ENCODE assay signal across 14 cellular contexts in genomic region chr17:18970582-18971480, GRCh38. TPM values are rescaled to one million over a fixed set of nuclear protein-coding genes. Genes with fewer than 3 reads are reported as not detected.
DNase-seq lines count a peak whose midpoint lies in the region; ATAC-seq and TF ChIP-seq lines count a peak whose summit lies in the region.
"Had no signal": no experiment of that assay in that cellular context is flagged by ENCODE, and none has a peak within 500 bp of the region (broad histone marks: within the 10 kb centered on the region; RNA-seq: fewer than 3 reads in every experiment).

No MANE protein-coding gene starts in this region.

- H3K27ac Mint-ChIP-seq in HFFc6 = 0 out of 2 replicates have a peak overlapping the region, but pooled peaks have one; percentile 25
- H3K27ac Mint-ChIP-seq: activated CD8-positive, alpha-beta T cell treated with anti-CD3 and anti-CD28 coated beads, Interleukin-2, amount 10 ng/mL, durations not matched to agents 7 days and 5 days; activated naive CD8-positive, alpha-beta T cell; progenitor cell of endocrine pancreas had no signal

- peaks cover 4% of the 10 kb centered on the region for H3K27me3 Mint-ChIP-seq in HFFc6 (ENCODE audit: insufficient read depth)
- H3K27me3 Mint-ChIP-seq: activated naive CD8-positive, alpha-beta T cell; progenitor cell of endocrine pancreas had no signal

- peaks cover 16% of the 10 kb centered on the region for H3K4me1 Mint-ChIP-seq in HFFc6 (ENCODE audit: low read depth)

- no peak for TF ChIP-seq EP300 in transverse colon (IDR thresholded peaks at IDR 0.05; ENCODE audit: low read depth)

- H2AFZ ChIP-seq in mammary epithelial cell (ENCODE audit: low read depth, low read length) = no peak overlapping the region

- no TSS peak for BruUV-seq in mammary epithelial cell (replicated peaks; lab: Mats Ljungman, UMichigan)

- TF ChIP-seq CTCF in HFFc6 (IDR thresholded peaks at IDR 0.05) (peak; percentile 40), mammary epithelial cell (conservative IDR thresholded peaks at IDR 0.05 in 1 of 2, IDR thresholded peaks at IDR 0.05 in 1 of 2; ENCODE audit: extremely low read depth in 1 of 2, insufficient read depth in 1 of 2, low read depth in 1 of 2, low read length in 2 of 2) (peak; percentile 5 to 13), foreskin keratinocyte (conservative IDR thresholded peaks at IDR 0.05) (peak; percentile 45), transverse colon (IDR thresholded peaks at IDR 0.05) (no peak)

- no peak for DNase-seq in HFFc6
- no peak for DNase-seq in mammary epithelial cell
- DNase-seq in foreskin keratinocyte = no peak
- no peak for DNase-seq in transverse colon
- DNase-seq in OCI-M1 (lab: John Stamatoyannopoulos, UW) = no peak
- DNase-seq in left lobe of liver (ENCODE audit: low spot score) = no peak
- DNase-seq in T-helper 2 cell = no peak
- DNase-seq: activated CD8-positive, alpha-beta T cell treated with anti-CD3 and anti-CD28 coated beads, Interleukin-2, amount 10 ng/mL, durations not matched to agents 7 days and 5 days; Karpas-422; left ventricle myocardium inferior; NCI-H1417; testis had no signal

- CTCF ChIA-PET in mammary epithelial cell (lab: Charles Lee; ENCODE audit: low non-redundant PET) = no interaction called here

- H3K36me3 ChIP-seq in mammary epithelial cell (ENCODE audit: insufficient read depth, low read length) (no peaks in the 10 kb centered on the region), transverse colon (no peaks in the 10 kb centered on the region)
- H3K36me3 ChIP-seq: left ventricle myocardium inferior had no signal

- H3K27ac ChIP-seq in mammary epithelial cell (ENCODE audit: insufficient read depth, low read depth, low read length) = no peak overlapping the region
- no peak overlapping the region for H3K27ac ChIP-seq in foreskin keratinocyte
- peak overlapping the region; percentile 76 to 89 (median 82) for H3K27ac ChIP-seq in transverse colon
- H3K27ac ChIP-seq: left ventricle myocardium inferior, testis had no signal

- H3K4me3 ChIP-seq in mammary epithelial cell (replicated peaks in 1 of 3; ENCODE audit: insufficient read depth in 1 of 3, low read depth in 2 of 3, low read length in 3 of 3) (no peak overlapping the region), transverse colon (no peak overlapping the region)
- H3K4me3 ChIP-seq: left ventricle myocardium inferior, testis had no signal

- no peak overlapping the region for H3K4me2 ChIP-seq in mammary epithelial cell (ENCODE audit: insufficient read depth, low read depth, low read length)

- 95% methylated on average over 23 of the region's 28 CpGs for WGBS in mammary epithelial cell (ENCODE audit: low coverage, missing lambda C conversion rate)
- WGBS in transverse colon (ENCODE audit: low coverage in 1 of 2), 2 donors = 82 to 93% methylated on average over 5 to 21 of the region's 28 CpGs

- dilution Hi-C loops in mammary epithelial cell (cut with HindIII; ENCODE audit: low sequenced_read_pairs) = no loop called here

- H3K4me3 Mint-ChIP-seq in HFFc6 = no peak overlapping the region
- H3K4me3 Mint-ChIP-seq: activated CD8-positive, alpha-beta T cell treated with anti-CD3 and anti-CD28 coated beads, Interleukin-2, amount 10 ng/mL, durations not matched to agents 7 days and 5 days; activated naive CD8-positive, alpha-beta T cell had no signal

- no peaks in the 10 kb centered on the region for H3K9me3 Mint-ChIP-seq in HFFc6

- ATAC-seq in foreskin keratinocyte (no peak), left lobe of liver (no peak)
- ATAC-seq: activated CD8-positive, alpha-beta T cell treated with anti-CD3 and anti-CD28 coated beads, Interleukin-2, amount 10 ng/mL, durations not matched to agents 7 days and 5 days had no signal

- no peaks in the 10 kb centered on the region for H3K9me3 ChIP-seq in mammary epithelial cell (replicated peaks; ENCODE audit: insufficient read depth, low read length)
- H3K9me3 ChIP-seq in transverse colon = no peaks in the 10 kb centered on the region
- H3K9me3 ChIP-seq: left ventricle myocardium inferior, testis had no signal

- TF ChIP-seq POLR2A in transverse colon (IDR thresholded peaks at IDR 0.05) = no peak

- H3K27me3 ChIP-seq in mammary epithelial cell (ENCODE audit: insufficient read depth, low read length) (no peaks in the 10 kb centered on the region), foreskin keratinocyte (no peaks in the 10 kb centered on the region), transverse colon (no peaks in the 10 kb centered on the region)
- H3K27me3 ChIP-seq: testis had no signal

- H3K79me2 ChIP-seq in mammary epithelial cell (ENCODE audit: insufficient read depth, low read length) = peaks cover 5% of the 10 kb centered on the region

- H3K4me1 ChIP-seq in mammary epithelial cell (ENCODE audit: insufficient read depth, low read length) (peaks cover 29% of the 10 kb centered on the region), foreskin keratinocyte (peaks cover 11% of the 10 kb centered on the region), transverse colon (peaks cover 17 to 53% (median 40%) of the 10 kb centered on the region in 4 donors)

- H3K9ac ChIP-seq in mammary epithelial cell (ENCODE audit: insufficient read depth, low read length) = no peak overlapping the region

- peaks cover 9% of the 10 kb centered on the region; the same call in 1 of the 2 replicates for H3K36me3 Mint-ChIP-seq in HFFc6 (ENCODE audit: low read depth)

- in situ Hi-C loops in mammary epithelial cell (cut with MboI; ENCODE audit: low sequenced_read_pairs in 2 of 2) = no loop called here
- in situ Hi-C loops in transverse colon (cut with MboI; ENCODE audit: low pct_ligation_motif_present in 1 of 4, low pct_unique_long_range_greater_than_20kb in 1 of 4, low sequenced_read_pairs in 3 of 4) = no loop called here

- intact Hi-C loops in mammary epithelial cell (cut with micrococcal nuclease) (no loop called here), transverse colon (cut with DNase I; ENCODE audit: low total_unique reads) (no loop called here)

- H4K20me1 ChIP-seq in mammary epithelial cell (ENCODE audit: insufficient read depth, low read length) = no peaks in the 10 kb centered on the region

RNA-seq across cellular contexts. Expression of gene SLC5A10, which starts 18.9 kb away (rescaled TPM):
- not detected for total RNA-seq in HFFc6 (2021; fragmentation: NEBNext Ultra II Directional; extraction: Animal tissue kit (Norgen Biotek cat#: 25700))
- total RNA-seq in mammary epithelial cell (not detected), foreskin keratinocyte (0.14 TPM in 1 of 2 replicates, not detected in the other), transverse colon (not detected), left lobe of liver (not detected)
- polyA plus RNA-seq in mammary epithelial cell (not detected), foreskin keratinocyte (0.06 TPM in 1 of 2 replicates, not detected in the other)
- not detected for polyA minus RNA-seq in mammary epithelial cell
- total RNA-seq: activated CD8-positive, alpha-beta T cell treated with anti-CD3 and anti-CD28 coated beads, Interleukin-2, amount 10 ng/mL, durations not matched to agents 7 days and 5 days; left ventricle myocardium inferior; progenitor cell of endocrine pancreas had no signal

RNA-seq across cellular contexts. Expression of gene FAM83G, which starts 33.7 kb away (rescaled TPM):
- 10 to 100 TPM; 21.0 to 24.0 (median 21.7) TPM for total RNA-seq in HFFc6 (2021; fragmentation: NEBNext Ultra II Directional; extraction: Animal tissue kit (Norgen Biotek cat#: 25700))
- total RNA-seq in mammary epithelial cell (10 to 100 TPM; 25.7 to 36.3 TPM), foreskin keratinocyte (49.6 and 50.4 TPM in 2 replicates), transverse colon (10 to 100 TPM; 33.6 to 75.6 (median 39.4) TPM), left lobe of liver (11.7 TPM)
- polyA plus RNA-seq in mammary epithelial cell (17.4 TPM), foreskin keratinocyte (25.0 and 26.2 TPM in 2 replicates)
- 24.7 TPM for polyA minus RNA-seq in mammary epithelial cell

Comparison
In these comparisons a context has a peak if more than half of its experiments do, and no peak if none do; other contexts are left out.
1. CTCF ChIP-seq: peak in HFFc6 (single experiment), mammary epithelial cell (2 of 2) and foreskin keratinocyte (single experiment); none in transverse colon (0 of 5).
2. H3K27ac ChIP-seq: peak in transverse colon (4 of 4); none in mammary epithelial cell (single experiment) and foreskin keratinocyte (single experiment).